In the genomic region with DNA sequence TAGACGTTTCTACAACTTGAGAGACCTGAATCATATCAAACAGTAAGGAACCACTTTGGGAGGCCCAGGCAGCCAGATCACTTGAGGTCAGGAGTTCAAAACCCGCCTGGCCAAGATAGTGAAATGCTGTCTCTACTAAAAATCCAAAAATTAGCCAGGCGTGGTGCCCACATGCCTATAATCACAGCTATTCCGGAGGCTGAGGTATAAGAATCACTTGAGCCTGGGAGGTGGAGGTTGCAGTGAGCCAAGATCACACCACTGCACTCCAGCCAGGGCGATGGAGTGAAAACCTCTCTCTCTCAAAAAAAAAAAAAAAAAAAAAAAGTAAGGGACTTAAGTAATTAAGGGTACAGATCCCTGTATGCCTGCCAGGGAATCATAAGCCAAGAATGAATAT, we compare ENCODE assay signal across 8 cellular contexts.
"Had no signal": no experiment of that assay in that cellular context is flagged by ENCODE, and none has a peak within 500 bp of the region (broad histone marks: within the 10 kb centered on the region; RNA-seq: fewer than 3 reads in every experiment).

No MANE protein-coding gene starts in this region.

- FAIRE-seq: G401.6, GM12878, GM12891, GM12892, GM18507, GM19239 had no signal

- H3K4me3 ChIP-seq: GM12878 had no signal

- DNase-seq: GDM1, GF-D8 had no signal
